ENCODE assay signal across 8 cellular contexts in the genomic region with DNA sequence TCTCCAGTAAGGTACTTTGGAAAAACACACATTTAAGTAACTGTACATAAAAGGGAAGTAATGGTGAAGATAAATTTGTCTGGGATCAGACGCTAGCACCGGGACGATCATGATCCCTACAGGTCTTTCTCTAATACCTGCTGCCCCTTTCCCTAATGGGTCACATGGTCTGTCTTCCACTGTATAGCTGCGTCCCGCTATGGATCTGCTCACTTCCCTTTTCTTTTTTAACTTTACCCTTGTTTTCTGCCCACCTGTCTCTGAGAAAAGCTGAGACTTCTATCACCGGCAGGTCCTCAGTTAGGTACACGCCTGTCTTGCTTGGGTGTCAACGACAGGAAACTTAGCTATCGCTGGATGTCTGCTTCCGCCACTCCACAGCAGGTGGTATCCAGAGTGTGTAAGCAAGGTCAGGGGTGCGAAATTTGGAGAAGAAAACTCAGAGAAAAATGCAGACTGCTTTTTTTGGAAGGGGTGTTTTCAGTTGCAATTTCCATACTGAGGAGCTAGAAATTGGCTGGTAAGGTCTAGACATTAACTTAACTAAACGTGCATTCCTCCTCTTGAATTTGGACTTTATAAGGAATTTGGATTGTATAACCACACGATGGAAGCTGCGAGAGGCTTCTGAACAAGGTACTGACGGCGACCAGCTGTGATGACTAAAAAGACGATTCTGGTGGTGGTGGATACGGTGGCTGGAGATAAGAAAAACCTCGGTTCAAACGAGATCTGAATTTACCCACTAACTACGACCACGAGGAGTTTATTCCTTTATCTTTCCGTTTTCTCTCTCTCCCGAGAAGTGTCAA. TPM values are rescaled to one million over a fixed set of nuclear protein-coding genes. Genes with fewer than 3 reads are reported as not detected.
DNase-seq lines count a peak whose midpoint lies in the region; ATAC-seq, FAIRE-seq and TF ChIP-seq lines count a peak whose summit lies in the region.

No MANE protein-coding gene starts in this region.

- DNase-seq in BJ (ENCODE audit: low read depth) (no peak), LHCN-M2 (ENCODE audit: low read depth) (peak; percentile 5), right atrium auricular region (ENCODE audit: low spot score) (no peak), small intestine (peak; percentile 42)
- peak; percentile 3 for DNase-seq in activated effector memory CD4-positive, alpha-beta T cell treated with Interleukin-2 at 50 U/mL for 16 hours
- DNase-seq in activated CD4-positive, CD25-positive, alpha-beta regulatory T cell treated with anti-CD3 and anti-CD28 coated beads, Interleukin-2, amount 50 U/mL, for 72 hours, result no peak

- TF ChIP-seq POLR2A in GM19099 (IDR thresholded peaks at IDR 0.05; ENCODE audit: extremely low read depth, insufficient read length, low read depth), result peak; percentile 7

- H3K4me3 ChIP-seq in BJ (ENCODE audit: low read depth, low read length) (peak overlapping the region; percentile 57), right atrium auricular region (peak overlapping the region; percentile 57 to 100), small intestine (ENCODE audit: low read depth in 1 of 2, low read length in 2 of 2) (peak overlapping the region; percentile 45 to 51)

- H3K27me3 ChIP-seq in BJ (ENCODE audit: control insufficient read depth, insufficient read depth, low read length) (no peaks in the 10 kb centered on the region), right atrium auricular region (no peaks in the 10 kb centered on the region), small intestine (ENCODE audit: control insufficient read depth in 2 of 2, insufficient read depth in 2 of 2, low read length in 2 of 2) (no peaks in the 10 kb centered on the region)

- TF ChIP-seq CTCF in BJ (IDR thresholded peaks at IDR 0.05; ENCODE audit: insufficient read depth, low read depth, low read length), result no peak
- no peak for TF ChIP-seq CTCF in right atrium auricular region (IDR thresholded peaks at IDR 0.05)

- FAIRE-seq in small intestine (lab: Jason Lieb, UNC), result no peak

- H3K27ac ChIP-seq in right atrium auricular region (peak overlapping the region; percentile 91 to 97), small intestine (ENCODE audit: low read depth in 1 of 2, low read length in 1 of 2) (peak overlapping the region; percentile 87 to 94)

- POLR2A ChIA-PET in BJ (lab: Charles Lee), result interaction anchor here (0.6 kb wide), 1 partner anchor 1742 kb away, joined by 3 read pairs; no protein-coding TSS in a partner anchor

- H3K9me3 ChIP-seq in right atrium auricular region, result no peaks in the 10 kb centered on the region
- no peaks in the 10 kb centered on the region for H3K9me3 ChIP-seq in small intestine (ENCODE audit: control insufficient read depth, low read depth)

- ATAC-seq in GM21381 (IDR thresholded peaks at IDR 0.05; ENCODE audit: unreplicated experiment), result no peak

- CTCF ChIA-PET in BJ (lab: Yijun Ruan, JAX), result interaction anchor here (1.2 to 6.6 kb wide), 8 partner anchors 9 to 541 kb away, joined by 3 to 76 read pairs (median 5); a partner anchor contains a TSS

- WGBS in small intestine, 3 donors, result 2 to 7% (median 4%) methylated on average over 24 of the region's 24 CpGs

- peaks cover 0 to 34% of the 10 kb centered on the region in 2 donors for H3K4me1 ChIP-seq in right atrium auricular region
- H3K4me1 ChIP-seq in small intestine (ENCODE audit: control insufficient read depth in 2 of 2, insufficient read depth in 1 of 2, low read depth in 1 of 2, low read length in 1 of 2), result peaks cover 5 to 13% of the 10 kb centered on the region in 2 donors

- H3K36me3 ChIP-seq in BJ (ENCODE audit: control insufficient read depth, insufficient read depth, low read length) (no peaks in the 10 kb centered on the region), right atrium auricular region (no peaks in the 10 kb centered on the region), small intestine (ENCODE audit: control insufficient read depth in 2 of 2, insufficient read depth in 2 of 2, low read length in 2 of 2) (no peaks in the 10 kb centered on the region)

RNA-seq across cellular contexts. Expression of a gene that starts 1.1 kb away (rescaled TPM):
- 10.2 and 15.1 TPM in 2 replicates for polyA plus RNA-seq in BJ (2011; rRNA removed)
- 19.8 and 22.5 TPM in 2 replicates for polyA minus RNA-seq in BJ (2011; rRNA and poly(A)+ RNA removed)
- 27.3 and 28.5 TPM in 2 replicates for total RNA-seq in LHCN-M2 (2014; rRNA removed)
- 5.3 TPM for polyA plus RNA-seq in LHCN-M2 (2012)
- 10 to 100 TPM; 17.2 to 18.5 TPM for total RNA-seq in right atrium auricular region
- polyA plus RNA-seq in small intestine, result 1 to 10 TPM; 5.9 to 7.8 (median 7.8) TPM

Comparison
In these comparisons a context has a peak if more than half of its experiments do, and no peak if none do; other contexts are left out.
1. DNase-seq: peak in LHCN-M2 (single experiment), activated effector memory CD4-positive, alpha-beta T cell treated with Interleukin-2 at 50 U/mL for 16 hours (single experiment) and small intestine (single experiment); none in BJ (single experiment), right atrium auricular region (single experiment) and activated CD4-positive, CD25-positive, alpha-beta regulatory T cell treated with anti-CD3 and anti-CD28 coated beads, Interleukin-2, amount 50 U/mL, for 72 hours (single experiment).
2. Peak in every context shown above with its lines, with median percentiles within 50 percentile points of each other: H3K4me3 ChIP-seq.